12 cellular contexts compared by ENCODE assay signal in genomic region chr4:87865960-87866598, GRCh38. TPM values are rescaled to one million over a fixed set of nuclear protein-coding genes. Genes with fewer than 3 reads are reported as not detected.
A peak's percentile ranks its signal among the peaks of the same experiment; 100 is the strongest.
DNase-seq lines count a peak whose midpoint lies in the region; ATAC-seq and TF ChIP-seq lines count a peak whose summit lies in the region.
"Had no signal": no experiment of that assay in that cellular context is flagged by ENCODE, and none has a peak within 500 bp of the region (broad histone marks: within the 10 kb centered on the region; RNA-seq: fewer than 3 reads in every experiment).

No MANE protein-coding gene starts in this region.

- peaks cover 15 to 20% of the 10 kb centered on the region in 2 experiments for H3K4me1 ChIP-seq in neutrophil (ENCODE audit: control insufficient read depth in 1 of 2, insufficient read depth in 1 of 2, low read depth in 1 of 2, low read length in 1 of 2)

- no peak overlapping the region for H3K4me3 ChIP-seq in neutrophil (ENCODE audit: low read depth in 1 of 2, low read length in 1 of 2)

- no peaks in the 10 kb centered on the region for H3K9me3 ChIP-seq in neutrophil

- ATAC-seq in GM18867 (IDR thresholded peaks at IDR 0.05; ENCODE audit: unreplicated experiment) (no peak), HG03565 (IDR thresholded peaks at IDR 0.05; ENCODE audit: unreplicated experiment) (no peak), GM21528 (IDR thresholded peaks at IDR 0.05; ENCODE audit: low FRiP score, unreplicated experiment) (no peak)
- ATAC-seq: activated T-cell treated with anti-CD3 and anti-CD28 coated beads, Interleukin-2, amount 50 U/mL, for 4 hours had no signal

- peak; percentile 8 for DNase-seq in Daoy (ENCODE audit: low read depth)
- DNase-seq in OCI-M1 (lab: John Stamatoyannopoulos, UW) = peak; percentile 44
- DNase-seq in glomerular visceral epithelial cell (ENCODE audit: extremely low spot score) = peak; percentile 12
- no peak for DNase-seq in NCI-H82 treated with DMSO at 0.1 percent for 48 hours (lab: John Stamatoyannopoulos, UW; ENCODE audit: unreplicated experiment)
- DNase-seq: activated T-cell treated with anti-CD3 and anti-CD28 coated beads, Interleukin-2, amount 50 U/mL, for 4 hours; caudate nucleus; NCI-H2081 treated with DMSO at 0.1 percent for 48 hours had no signal

- no peak for TF ChIP-seq CTCF in neutrophil (IDR thresholded peaks at IDR 0.05)

- H3K27me3 ChIP-seq in neutrophil = no peaks in the 10 kb centered on the region

- H3K36me3 ChIP-seq in neutrophil = no peaks in the 10 kb centered on the region

- H3K27ac ChIP-seq in neutrophil = peak overlapping the region; percentile 68

RNA-seq across cellular contexts. Expression of gene MEPE, which starts 33.3 kb away (rescaled TPM):
- not detected in 2 replicates for total RNA-seq in Daoy (2014; rRNA removed; shearing (Covaris generic))
- total RNA-seq: activated T-cell treated with anti-CD3 and anti-CD28 coated beads, Interleukin-2, amount 50 U/mL, for 4 hours; fibroblast of villous mesenchyme had no signal
